21 cellular contexts compared by ENCODE assay signal in the genomic region with DNA sequence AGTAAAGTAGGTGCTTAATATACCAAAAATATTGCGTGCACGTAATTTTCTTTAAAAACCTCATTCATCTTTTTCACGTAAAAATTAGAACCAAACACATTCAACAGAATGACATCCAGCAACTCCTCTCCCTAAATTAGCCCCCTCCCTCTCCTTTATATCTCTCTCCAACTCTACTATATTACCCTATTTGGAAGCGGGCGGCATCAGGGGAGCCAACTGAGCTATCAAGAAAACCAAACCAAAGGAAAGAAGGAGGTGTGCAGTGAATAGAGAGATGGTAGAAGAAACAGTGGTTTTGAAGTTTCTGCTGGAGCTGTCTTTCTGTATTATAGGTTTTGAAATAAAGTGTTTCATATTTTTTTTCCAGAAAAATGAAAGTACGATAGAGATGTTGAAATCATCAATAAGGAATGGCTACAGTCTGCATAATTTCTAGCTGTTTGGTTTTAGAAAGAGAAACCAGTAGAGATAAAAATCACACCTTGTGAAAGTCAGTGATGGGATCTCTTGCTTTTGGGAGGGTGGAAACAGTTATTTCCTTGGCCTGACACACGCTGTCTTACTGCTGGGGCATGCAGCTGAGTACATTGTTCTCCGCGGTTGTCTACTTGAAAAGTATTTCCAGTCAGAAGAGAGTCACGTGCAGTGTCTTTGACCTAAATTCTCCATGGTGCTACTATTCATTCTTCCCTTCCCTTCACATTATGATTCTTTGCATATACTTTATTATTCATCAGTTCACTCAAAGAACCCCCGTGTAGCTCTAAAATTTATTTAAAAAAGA.
A peak's percentile ranks its signal among the peaks of the same experiment; 100 is the strongest.
DNase-seq lines count a peak whose midpoint lies in the region; ATAC-seq lines count a peak whose summit lies in the region.
"Had no signal": no experiment of that assay in that cellular context is flagged by ENCODE, and none has a peak within 500 bp of the region (broad histone marks: within the 10 kb centered on the region; RNA-seq: fewer than 3 reads in every experiment).

No MANE protein-coding gene starts in this region.

- peak; percentile 15 for DNase-seq in H7
- no peak for DNase-seq in adipocyte (ENCODE audit: low read depth)
- peak; percentile 65 for DNase-seq in retina
- no peak for DNase-seq in NCI-H2107 (lab: John Stamatoyannopoulos, UW)
- no peak for DNase-seq in NCI-H1092 (lab: John Stamatoyannopoulos, UW)
- DNase-seq in RPMI8226, result no peak
- DNase-seq: adrenal gland; BE2C; glutamatergic neuron; kidney; midbrain; NCI-H1417; NCI-H510A; stimulated activated CD4-positive, alpha-beta T cell treated with anti-CD3 and anti-CD28 coated beads, Interleukin-12 subunit alpha, Interleukin-12 subunit beta, amount 100 ng/mL, for 4 hours had no signal

- H3K4me1 ChIP-seq in adipocyte (ENCODE audit: control insufficient read depth, insufficient read depth, low read length), result peaks cover 5% of the 10 kb centered on the region
- peaks cover 35% of the 10 kb centered on the region for H3K4me1 ChIP-seq in iPS-18a (ENCODE audit: control insufficient read depth, low read depth, low read length)
- H3K4me1 ChIP-seq: adrenal gland, BE2C had no signal

- ATAC-seq in HG02840 (IDR thresholded peaks at IDR 0.05; ENCODE audit: low FRiP score, unreplicated experiment), result no peak
- ATAC-seq: Panc1 had no signal

- H3K9me3 ChIP-seq in adipocyte (ENCODE audit: control insufficient read depth, low read length), result peaks cover 16% of the 10 kb centered on the region
- H3K9me3 ChIP-seq in iPS-18a (ENCODE audit: control insufficient read depth, low read depth, low read length), result no peaks in the 10 kb centered on the region
- H3K9me3 ChIP-seq: BE2C had no signal

- H3K9ac ChIP-seq in adipocyte (ENCODE audit: low read length) (no peak overlapping the region), iPS-18a (ENCODE audit: low read length) (peak overlapping the region; percentile 28)
- H3K9ac ChIP-seq: KMS-11 had no signal

- H3K27me3 ChIP-seq in H7 (ENCODE audit: control insufficient read depth, insufficient read depth, low read length) (no peaks in the 10 kb centered on the region), adipocyte (replicated peaks; ENCODE audit: control insufficient read depth, insufficient read depth, low read length) (peaks cover 5% of the 10 kb centered on the region), iPS-18a (ENCODE audit: control insufficient read depth, insufficient read depth, low read length) (no peaks in the 10 kb centered on the region)
- H3K27me3 ChIP-seq: adrenal gland, BE2C had no signal

- H3K36me3 ChIP-seq in H7 (replicated peaks; ENCODE audit: control insufficient read depth, insufficient read depth, low read length), result no peaks in the 10 kb centered on the region
- H3K36me3 ChIP-seq in adipocyte (ENCODE audit: control insufficient read depth, insufficient read depth, low read length, severe bottlenecking), result no peaks in the 10 kb centered on the region
- no peaks in the 10 kb centered on the region for H3K36me3 ChIP-seq in iPS-18a (ENCODE audit: control insufficient read depth, low read depth, low read length)
- H3K36me3 ChIP-seq: adrenal gland, BE2C had no signal

- H3K4me3 ChIP-seq in H7 (ENCODE audit: insufficient read depth, low read depth, low read length) (no peak overlapping the region), adipocyte (ENCODE audit: low read length) (peak overlapping the region; percentile 72), iPS-18a (ENCODE audit: low read length) (peak overlapping the region; percentile 31)
- H3K4me3 ChIP-seq: adrenal gland, coronary artery had no signal

- H3K27ac ChIP-seq in iPS-18a (ENCODE audit: low read length), result no peak overlapping the region
- H3K27ac ChIP-seq: adrenal gland, coronary artery, epithelial cell of prostate, HL-60, KMS-11 had no signal

Comparison
In these comparisons a context has a peak if more than half of its experiments do, and no peak if none do; other contexts are left out.
1. DNase-seq: peak in H7 (single experiment) and retina (single experiment); none in adipocyte (single experiment), NCI-H2107 (single experiment), NCI-H1092 (single experiment) and RPMI8226 (single experiment).